Comparison of ENCODE assay signal across 8 cellular contexts in genomic region chr2:205700331-205701132, GRCh38. TPM values are rescaled to one million over a fixed set of nuclear protein-coding genes. Genes with fewer than 3 reads are reported as not detected.
A peak's percentile ranks its signal among the peaks of the same experiment; 100 is the strongest.
DNase-seq lines count a peak whose midpoint lies in the region; ATAC-seq and TF ChIP-seq lines count a peak whose summit lies in the region.

No MANE protein-coding gene starts in this region.

- CTCF ChIA-PET in mammary epithelial cell (lab: Charles Lee; ENCODE audit: low non-redundant PET): no interaction called here

- H3K79me2 ChIP-seq in mammary epithelial cell (ENCODE audit: insufficient read depth, low read length): peaks cover 83% of the 10 kb centered on the region

- H3K27me3 ChIP-seq in MG63 (no peaks in the 10 kb centered on the region), mammary epithelial cell (ENCODE audit: insufficient read depth, low read length) (no peaks in the 10 kb centered on the region), mucosa of rectum (ENCODE audit: control insufficient read depth in 2 of 2, insufficient read depth in 2 of 2, low read length in 2 of 2) (no peaks in the 10 kb centered on the region)

- TF ChIP-seq CTCF in mammary epithelial cell (conservative IDR thresholded peaks at IDR 0.05 in 1 of 2, IDR thresholded peaks at IDR 0.05 in 1 of 2; ENCODE audit: extremely low read depth in 1 of 2, insufficient read depth in 1 of 2, low read depth in 1 of 2, low read length in 2 of 2): no peak

- POLR2A ChIA-PET in naive thymus-derived CD8-positive, alpha-beta T cell (lab: Charles Lee): no interaction called here

- no peak overlapping the region for H3K27ac Mint-ChIP-seq in natural killer cell treated with Interleukin-12 subunit alpha and Interleukin-12 subunit beta and Interleukin-15 and Interleukin-18, amount 100 ng/mL, for 72 hours
- H3K27ac Mint-ChIP-seq in naive thymus-derived CD8-positive, alpha-beta T cell: no peak overlapping the region

- TSS peak; percentile 9 for BruUV-seq in mammary epithelial cell (replicated peaks; lab: Mats Ljungman, UMichigan)

- dilution Hi-C loops in mammary epithelial cell (cut with HindIII; ENCODE audit: low sequenced_read_pairs): loop anchor here (5.0 kb wide), 3 partner anchors 52 to 172 kb away; no protein-coding TSS in a partner anchor

- H3K27ac ChIP-seq in mammary epithelial cell (ENCODE audit: insufficient read depth, low read depth, low read length): peak overlapping the region; percentile 82
- peak overlapping the region; percentile 58 to 69 for H3K27ac ChIP-seq in mucosa of rectum (ENCODE audit: low read depth in 2 of 2, low read length in 2 of 2)

- H3K4me1 ChIP-seq in mammary epithelial cell (ENCODE audit: insufficient read depth, low read length) (peaks cover 46% of the 10 kb centered on the region), mucosa of rectum (ENCODE audit: control insufficient read depth in 2 of 2, insufficient read depth in 2 of 2, low read length in 2 of 2) (peaks cover 0 to 2% of the 10 kb centered on the region in 2 donors)

- H3K4me3 ChIP-seq in MG63: no peak overlapping the region
- H3K4me3 ChIP-seq in mammary epithelial cell (replicated peaks in 1 of 3; ENCODE audit: insufficient read depth in 1 of 3, low read depth in 2 of 3, low read length in 3 of 3): no peak overlapping the region
- H3K4me3 ChIP-seq in mucosa of rectum (ENCODE audit: low read length in 2 of 2): no peak overlapping the region

- H3K4me3 Mint-ChIP-seq in natural killer cell treated with Interleukin-12 subunit alpha and Interleukin-12 subunit beta and Interleukin-15 and Interleukin-18, amount 100 ng/mL, for 72 hours: no peak overlapping the region
- H3K4me3 Mint-ChIP-seq in naive thymus-derived CD8-positive, alpha-beta T cell: no peak overlapping the region

- H3K36me3 Mint-ChIP-seq in natural killer cell treated with Interleukin-12 subunit alpha and Interleukin-12 subunit beta and Interleukin-15 and Interleukin-18, amount 100 ng/mL, for 72 hours: no peaks in the 10 kb centered on the region
- H3K36me3 Mint-ChIP-seq in naive thymus-derived CD8-positive, alpha-beta T cell: no peaks in the 10 kb centered on the region

- no peak for TF ChIP-seq POLR2A in GM18505 (IDR thresholded peaks at IDR 0.05; ENCODE audit: borderline replicate concordance, extremely low read depth, insufficient read depth, insufficient read length)

- intact Hi-C loops in mammary epithelial cell (cut with micrococcal nuclease): loop anchor here (2.0 kb wide), 1 partner anchor 14 kb away; no protein-coding TSS in a partner anchor

- no peaks in the 10 kb centered on the region for H4K20me1 ChIP-seq in mammary epithelial cell (ENCODE audit: insufficient read depth, low read length)

- H3K4me1 Mint-ChIP-seq in natural killer cell treated with Interleukin-12 subunit alpha and Interleukin-12 subunit beta and Interleukin-15 and Interleukin-18, amount 100 ng/mL, for 72 hours (ENCODE audit: low read depth in 2 of 2): no peaks in the 10 kb centered on the region
- H3K4me1 Mint-ChIP-seq in naive thymus-derived CD8-positive, alpha-beta T cell: peaks cover 0 to 22% (median under 1%) of the 10 kb centered on the region in 4 donors

- peak; percentile 53 for ATAC-seq in GM18505 (IDR thresholded peaks at IDR 0.05; ENCODE audit: unreplicated experiment)
- ATAC-seq in natural killer cell treated with Interleukin-12 subunit alpha and Interleukin-12 subunit beta and Interleukin-15 and Interleukin-18, amount 100 ng/mL, for 72 hours: no peak
- no peak for ATAC-seq in naive thymus-derived CD8-positive, alpha-beta T cell

- WGBS in mammary epithelial cell (ENCODE audit: low coverage, missing lambda C conversion rate): 76% methylated on average over 12 of the region's 12 CpGs

- in situ Hi-C loops in mammary epithelial cell (cut with MboI; ENCODE audit: low sequenced_read_pairs in 2 of 2): no loop called here

- H3K27me3 Mint-ChIP-seq in natural killer cell treated with Interleukin-12 subunit alpha and Interleukin-12 subunit beta and Interleukin-15 and Interleukin-18, amount 100 ng/mL, for 72 hours: peaks cover 0 to 6% of the 10 kb centered on the region in 2 donors
- H3K27me3 Mint-ChIP-seq in naive thymus-derived CD8-positive, alpha-beta T cell: peaks cover 2 to 8% (median 5%) of the 10 kb centered on the region in 5 donors

- peak overlapping the region; percentile 33 for H3K4me2 ChIP-seq in mammary epithelial cell (ENCODE audit: insufficient read depth, low read depth, low read length)

- H3K9ac ChIP-seq in mammary epithelial cell (ENCODE audit: insufficient read depth, low read length) (no peak overlapping the region), mucosa of rectum (ENCODE audit: low read depth in 1 of 2, low read length in 2 of 2) (no peak overlapping the region)

- H3K36me3 ChIP-seq in MG63 (no peaks in the 10 kb centered on the region), mammary epithelial cell (ENCODE audit: insufficient read depth, low read length) (peaks cover 8% of the 10 kb centered on the region), mucosa of rectum (ENCODE audit: control insufficient read depth in 2 of 2, insufficient read depth in 2 of 2, low read length in 2 of 2) (no peaks in the 10 kb centered on the region)

- no peaks in the 10 kb centered on the region for H3K9me3 ChIP-seq in MG63
- no peaks in the 10 kb centered on the region for H3K9me3 ChIP-seq in mammary epithelial cell (replicated peaks; ENCODE audit: insufficient read depth, low read length)
- H3K9me3 ChIP-seq in mucosa of rectum (ENCODE audit: control insufficient read depth in 2 of 2, low read length in 2 of 2): no peaks in the 10 kb centered on the region

- no peak overlapping the region for H2AFZ ChIP-seq in mammary epithelial cell (ENCODE audit: low read depth, low read length)

- DNase-seq in GOT3 (lab: John Stamatoyannopoulos, UW) (peak; percentile 54), MG63 (peak; percentile 61), mammary epithelial cell (peak; percentile 48), NCI-H2171 treated with DMSO at 0.1 percent for 48 hours (lab: John Stamatoyannopoulos, UW) (no peak)
- no peak for DNase-seq in natural killer cell treated with Interleukin-12 subunit alpha and Interleukin-12 subunit beta and Interleukin-15 and Interleukin-18, amount 100 ng/mL, for 72 hours (ENCODE audit: low spot score)
- no peak for DNase-seq in naive thymus-derived CD8-positive, alpha-beta T cell

- H3K9me3 Mint-ChIP-seq in natural killer cell treated with Interleukin-12 subunit alpha and Interleukin-12 subunit beta and Interleukin-15 and Interleukin-18, amount 100 ng/mL, for 72 hours: no peaks in the 10 kb centered on the region
- H3K9me3 Mint-ChIP-seq in naive thymus-derived CD8-positive, alpha-beta T cell: no peaks in the 10 kb centered on the region

RNA-seq across cellular contexts. Expression of gene NRP2, which starts 18.2 kb away (rescaled TPM):
- total RNA-seq in MG63 (2014; rRNA removed; shearing (Covaris generic); ENCODE audit: low replicate concordance): 3.5 TPM in 1 of 2 replicates, not detected in the other
- 10 to 100 TPM; 32.3 to 58.8 TPM for total RNA-seq in mammary epithelial cell
- polyA plus RNA-seq in mammary epithelial cell: 47.4 TPM
- polyA minus RNA-seq in mammary epithelial cell: 109 TPM
- 1 to 10 TPM; 1.5 to 2.6 TPM for total RNA-seq in natural killer cell treated with Interleukin-12 subunit alpha and Interleukin-12 subunit beta and Interleukin-15 and Interleukin-18, amount 100 ng/mL, for 72 hours
- 1 to 10 TPM in 1 of 2 experiments, under 1 TPM in 1; 0.82 to 1.1 TPM for total RNA-seq in naive thymus-derived CD8-positive, alpha-beta T cell
- polyA plus RNA-seq in naive thymus-derived CD8-positive, alpha-beta T cell: not detected

Comparison
In these comparisons a context has a peak if more than half of its experiments do, and no peak if none do; other contexts are left out.
1. DNase-seq: peak in GOT3 (single experiment), MG63 (single experiment) and mammary epithelial cell (single experiment); none in NCI-H2171 treated with DMSO at 0.1 percent for 48 hours (single experiment), natural killer cell treated with Interleukin-12 subunit alpha and Interleukin-12 subunit beta and Interleukin-15 and Interleukin-18, amount 100 ng/mL, for 72 hours (single experiment) and naive thymus-derived CD8-positive, alpha-beta T cell (0 of 10).